ENCODE assay signal across 22 cellular contexts in genomic region chr14:61628192-61628591, GRCh38.
DNase-seq lines count a peak whose midpoint lies in the region; ATAC-seq and TF ChIP-seq lines count a peak whose summit lies in the region.
"Had no signal": no experiment of that assay in that cellular context is flagged by ENCODE, and none has a peak within 500 bp of the region (broad histone marks: within the 10 kb centered on the region; RNA-seq: fewer than 3 reads in every experiment).

No MANE protein-coding gene starts in this region.

- H3K9me3 Mint-ChIP-seq in GM23338 (no peaks in the 10 kb centered on the region), neural crest cell (peaks cover 2% of the 10 kb centered on the region)
- no peaks in the 10 kb centered on the region for H3K9me3 Mint-ChIP-seq in CD4-positive, alpha-beta T cell
- H3K9me3 Mint-ChIP-seq: CD8-positive, alpha-beta T cell had no signal

- CTCF ChIA-PET in CD4-positive, alpha-beta T cell (lab: Charles Lee), result no interaction called here

- intact Hi-C loops in tibial artery (cut with DNase I; ENCODE audit: low total_unique reads), result no loop called here
- intact Hi-C loops in CD4-positive, alpha-beta T cell (cut with DNase I, micrococcal nuclease), result no loop called here

- H3K79me2 ChIP-seq in GM23338 (replicated peaks; ENCODE audit: insufficient read depth), result no peaks in the 10 kb centered on the region

- H3K4me2 ChIP-seq in GM23338, result no peak overlapping the region
- H3K4me2 ChIP-seq: BLaER1 had no signal

- H3K36me3 Mint-ChIP-seq in GM23338 (ENCODE audit: low read depth), result no peaks in the 10 kb centered on the region
- no peaks in the 10 kb centered on the region for H3K36me3 Mint-ChIP-seq in neural crest cell (ENCODE audit: low read depth)
- H3K36me3 Mint-ChIP-seq in CD4-positive, alpha-beta T cell (ENCODE audit: low read depth), result no peaks in the 10 kb centered on the region
- H3K36me3 Mint-ChIP-seq: CD8-positive, alpha-beta T cell had no signal

- ATAC-seq in GM23338, result no peak
- ATAC-seq in CD4-positive, alpha-beta T cell (ENCODE audit: poor library complexity), result no peak
- ATAC-seq: CD8-positive, alpha-beta T cell; K562 had no signal

- H2AFZ ChIP-seq in GM23338, result peak overlapping the region; percentile 84

- H3K4me3 Mint-ChIP-seq in GM23338 (no peak overlapping the region), neural crest cell (no peak overlapping the region)
- H3K4me3 Mint-ChIP-seq in CD4-positive, alpha-beta T cell, result no peak overlapping the region
- H3K4me3 Mint-ChIP-seq: CD8-positive, alpha-beta T cell had no signal

- no peaks in the 10 kb centered on the region for H4K20me1 ChIP-seq in GM23338 (replicated peaks; ENCODE audit: insufficient read depth)
- H4K20me1 ChIP-seq: BLaER1 had no signal

- DNase-seq in GM23338 (ENCODE audit: low spot score), result no peak
- DNase-seq in NCI-H226, result peak; percentile 18
- no peak for DNase-seq in neural crest cell (ENCODE audit: low read depth, low spot score)
- DNase-seq in D341Med (ENCODE audit: low spot score), result no peak
- no peak for DNase-seq in tibial artery
- DNase-seq in CD4-positive, alpha-beta T cell, result no peak
- no peak for DNase-seq in NCI-H146 (lab: John Stamatoyannopoulos, UW)
- DNase-seq: ACHN; Calu3; CD8-positive, alpha-beta T cell; GDM1; H7; MM.1S; NCI-H1048; NCI-H1417 treated with DMSO at 0.1 percent for 48 hours; NCI-H187 treated with DMSO at 0.1 percent for 48 hours; NCI-H2107; NCI-H524 treated with DMSO at 0.1 percent for 48 hours; Peyer's patch; T-helper 1 cell had no signal

- H3K4me3 ChIP-seq in GM23338, result no peak overlapping the region
- no peak overlapping the region for H3K4me3 ChIP-seq in tibial artery
- H3K4me3 ChIP-seq: BLaER1, K562, Peyer's patch had no signal

- peaks cover 5% of the 10 kb centered on the region; the same call in 1 of the 2 replicates for H3K9me2 ChIP-seq in GM23338 (ENCODE audit: insufficient read depth)

- H3F3A ChIP-seq in GM23338 (replicated peaks; ENCODE audit: low read depth), result no peaks in the 10 kb centered on the region

- H3K9me3 ChIP-seq in tibial artery, result no peaks in the 10 kb centered on the region
- H3K9me3 ChIP-seq in CD4-positive, alpha-beta T cell (ENCODE audit: control insufficient read depth, low read length), result no peaks in the 10 kb centered on the region
- H3K9me3 ChIP-seq: BLaER1, Peyer's patch had no signal

- H3K36me3 ChIP-seq in GM23338 (ENCODE audit: insufficient read depth) (no peaks in the 10 kb centered on the region), tibial artery (no peaks in the 10 kb centered on the region)
- H3K36me3 ChIP-seq: BLaER1, Peyer's patch had no signal

- H3K27me3 Mint-ChIP-seq in GM23338 (ENCODE audit: insufficient read depth, low read depth, poor library complexity) (no peaks in the 10 kb centered on the region), neural crest cell (ENCODE audit: low read depth) (no peaks in the 10 kb centered on the region)
- H3K27me3 Mint-ChIP-seq in CD4-positive, alpha-beta T cell, result no peaks in the 10 kb centered on the region

- TF ChIP-seq CTCF in GM23338 (conservative IDR thresholded peaks at IDR 0.05; ENCODE audit: low read depth in 2 of 2), result no peak
- no peak for TF ChIP-seq CTCF in neural crest cell (conservative IDR thresholded peaks at IDR 0.05)
- no peak for TF ChIP-seq CTCF in tibial artery (IDR thresholded peaks at IDR 0.05)
- TF ChIP-seq CTCF in CD4-positive, alpha-beta T cell (IDR thresholded peaks at IDR 0.05), result no peak

- H3K27ac Mint-ChIP-seq in GM23338, result no peak overlapping the region
- peak overlapping the region; percentile 14 for H3K27ac Mint-ChIP-seq in neural crest cell (ENCODE audit: unreplicated experiment)
- H3K27ac Mint-ChIP-seq in CD4-positive, alpha-beta T cell, result no peak overlapping the region
- H3K27ac Mint-ChIP-seq: CD8-positive, alpha-beta T cell had no signal

- H3K27ac ChIP-seq in GM23338 (ENCODE audit: low read depth), result no peak overlapping the region
- no peak overlapping the region for H3K27ac ChIP-seq in tibial artery
- no peak overlapping the region for H3K27ac ChIP-seq in CD4-positive, alpha-beta T cell (ENCODE audit: low read depth, low read length)
- H3K27ac ChIP-seq: BLaER1, Peyer's patch had no signal

- H3K4me1 ChIP-seq in GM23338 (ENCODE audit: insufficient read depth) (peaks cover 11% of the 10 kb centered on the region), tibial artery (no peaks in the 10 kb centered on the region)
- H3K4me1 ChIP-seq: BLaER1, Peyer's patch had no signal

- no peaks in the 10 kb centered on the region for H3K27me3 ChIP-seq in GM23338 (ENCODE audit: insufficient read depth)
- H3K27me3 ChIP-seq in tibial artery, result no peaks in the 10 kb centered on the region
- H3K27me3 ChIP-seq in CD4-positive, alpha-beta T cell (ENCODE audit: control insufficient read depth, insufficient read depth, low read length), result no peaks in the 10 kb centered on the region
- H3K27me3 ChIP-seq: BLaER1, Peyer's patch had no signal

- H3K4me1 Mint-ChIP-seq in GM23338 (peaks cover 13% of the 10 kb centered on the region), neural crest cell (peaks cover 18% of the 10 kb centered on the region)
- H3K4me1 Mint-ChIP-seq in CD4-positive, alpha-beta T cell (ENCODE audit: low read depth), result no peaks in the 10 kb centered on the region

- POLR2A ChIA-PET in CD4-positive, alpha-beta T cell (lab: Charles Lee), result no interaction called here

TF ChIP-seq in GM23338, 12 proteins besides CTCF, POLR2A, EP300 and RAD21 (continues in another document):
- TF ChIP-seq EZH2phosphoT487 (IDR thresholded peaks at IDR 0.05; ENCODE audit: unreplicated experiment) (no peak), NANOG (IDR thresholded peaks at IDR 0.05; ENCODE audit: borderline replicate concordance) (no peak), JUNB (IDR thresholded peaks at IDR 0.05; ENCODE audit: unreplicated experiment) (no peak), REST (IDR thresholded peaks at IDR 0.05; ENCODE audit: unreplicated experiment) (no peak), CREB1 (CRISPR knock-in tag; IDR thresholded peaks at IDR 0.05; ENCODE audit: low read depth) (no peak), ETS1 (IDR thresholded peaks at IDR 0.05) (no peak), ZNF331 (CRISPR knock-in tag; IDR thresholded peaks at IDR 0.05; ENCODE audit: low read depth) (no peak)
